1 cellular context compared by ENCODE assay signal in genomic region chr4:53653484-53654053, GRCh38.
A peak's percentile ranks its signal among the peaks of the same experiment; 100 is the strongest.
TF ChIP-seq lines count a peak whose summit lies in the region.

No MANE protein-coding gene starts in this region.

TF ChIP-seq in GM12878, 131 proteins besides CTCF, POLR2A, EP300 and RAD21 (continued from another document):
- TF ChIP-seq EED (IDR thresholded peaks at IDR 0.05; ENCODE audit: low read depth) (no peak), POU2F2 (IDR thresholded peaks at IDR 0.05; ENCODE audit: borderline replicate concordance, low read depth, low read length) (0 out of 3 replicates have a peak, but pooled peaks have one; percentile 38), RUNX3 (IDR thresholded peaks at IDR 0.05; ENCODE audit: low read length) (peak; percentile 21; the same call in 1 of the 2 replicates), IKZF1 (conservative IDR thresholded peaks at IDR 0.05) (peak; percentile 62), NR2F1 (conservative IDR thresholded peaks at IDR 0.05) (peak; percentile 96), JUND (IDR thresholded peaks at IDR 0.05; ENCODE audit: low read depth, low read length) (no peak), IKZF2 (IDR thresholded peaks at IDR 0.05) (peak; percentile 28 to 53; a peak in 2 of 4 replicates)
